Comparison of ENCODE assay signal across 16 cellular contexts in the genomic region with DNA sequence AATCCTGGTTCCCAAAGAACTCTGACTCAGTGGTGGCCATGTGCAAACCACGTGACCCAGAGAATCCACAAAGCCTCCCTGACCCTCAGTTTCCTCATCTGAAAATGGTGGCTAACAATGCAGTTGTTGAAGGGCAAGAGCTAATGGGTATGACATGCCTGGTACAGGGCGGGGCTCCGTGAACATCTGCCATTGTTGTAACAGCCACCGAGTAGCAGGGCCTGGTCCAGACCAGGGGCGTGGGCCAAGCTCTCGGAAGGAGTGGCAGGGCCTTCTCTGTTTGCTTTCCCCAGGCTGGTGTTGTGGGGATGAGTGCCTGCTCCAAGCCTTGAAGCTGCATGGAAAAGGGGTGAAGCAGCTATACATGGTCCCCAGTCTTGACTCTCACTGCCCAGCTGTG. TPM values are rescaled to one million over a fixed set of nuclear protein-coding genes. Genes with fewer than 3 reads are reported as not detected.
DNase-seq lines count a peak whose midpoint lies in the region; ATAC-seq and TF ChIP-seq lines count a peak whose summit lies in the region.
"Had no signal": no experiment of that assay in that cellular context is flagged by ENCODE, and none has a peak within 500 bp of the region (broad histone marks: within the 10 kb centered on the region; RNA-seq: fewer than 3 reads in every experiment).

No MANE protein-coding gene starts in this region.

- H3K27ac ChIP-seq in HCT116 (ENCODE audit: low read depth, low read length): no peak overlapping the region
- H3K27ac ChIP-seq in naive thymus-derived CD4-positive, alpha-beta T cell (ENCODE audit: low read depth, low read length): no peak overlapping the region
- H3K27ac ChIP-seq: 22Rv1, brain microvascular endothelial cell, parathyroid adenoma, tibial nerve had no signal

- BruUV-seq in HCT116 (replicated peaks; lab: Mats Ljungman, UMichigan): no TSS peak

- H3K27me3 Mint-ChIP-seq in activated CD8-positive, alpha-beta T cell treated with anti-CD3 and anti-CD28 coated beads, Interleukin-2, amount 10 ng/mL, durations not matched to agents 7 days and 5 days (ENCODE audit: low read depth): no peaks in the 10 kb centered on the region
- H3K27me3 Mint-ChIP-seq in naive thymus-derived CD4-positive, alpha-beta T cell: no peaks in the 10 kb centered on the region

- H3K36me3 Mint-ChIP-seq in activated CD8-positive, alpha-beta T cell treated with anti-CD3 and anti-CD28 coated beads, Interleukin-2, amount 10 ng/mL, durations not matched to agents 7 days and 5 days (ENCODE audit: low read depth): peaks cover 71% of the 10 kb centered on the region
- H3K36me3 Mint-ChIP-seq in naive thymus-derived CD4-positive, alpha-beta T cell: peaks cover 0 to 24% (median 0%) of the 10 kb centered on the region in 5 donors

- RAD21 ChIA-PET in HCT116 (lab: Charles Lee; ENCODE audit: low non-redundant PET in 1 of 2, low total read pairs in 2 of 2, uncharacterized antibody in 2 of 2, unreplicated experiment in 2 of 2): no interaction called here

- ATAC-seq in HCT116: no peak
- no peak for ATAC-seq in activated CD8-positive, alpha-beta T cell treated with anti-CD3 and anti-CD28 coated beads, Interleukin-2, amount 10 ng/mL, durations not matched to agents 7 days and 5 days
- no peak for ATAC-seq in naive thymus-derived CD4-positive, alpha-beta T cell
- no peak for ATAC-seq in GM21723 (IDR thresholded peaks at IDR 0.05; ENCODE audit: unreplicated experiment)

- DNase-seq in NCI-H748 (lab: John Stamatoyannopoulos, UW; ENCODE audit: unreplicated experiment): peak; percentile 45
- no peak for DNase-seq in NCI-H748 treated with DMSO at 0.1 percent for 48 hours (lab: John Stamatoyannopoulos, UW)
- DNase-seq in HCT116 (ENCODE audit: low read depth, low spot score): no peak
- DNase-seq in activated CD8-positive, alpha-beta T cell treated with anti-CD3 and anti-CD28 coated beads, Interleukin-2, amount 10 ng/mL, durations not matched to agents 7 days and 5 days: no peak
- DNase-seq in naive thymus-derived CD4-positive, alpha-beta T cell: no peak
- DNase-seq in NCI-H446 treated with DMSO at 0.1 percent for 48 hours (lab: John Stamatoyannopoulos, UW): no peak
- no peak for DNase-seq in NOMO-1 treated with dmso at 0.1 percent for 144 hours (lab: John Stamatoyannopoulos, UW; ENCODE audit: unreplicated experiment)
- DNase-seq: activated CD8-positive, alpha-beta memory T cell treated with anti-CD3 and anti-CD28 coated beads, Interleukin-2, amount 50 U/mL, for 48 hours; activated naive CD4-positive, alpha-beta T cell treated with anti-CD3 and anti-CD28 coated beads, Interleukin-2, amount 50 U/mL, for 16 hours; brain microvascular endothelial cell; effector CD8-positive, alpha-beta T cell had no signal

- H3K4me3 Mint-ChIP-seq in activated CD8-positive, alpha-beta T cell treated with anti-CD3 and anti-CD28 coated beads, Interleukin-2, amount 10 ng/mL, durations not matched to agents 7 days and 5 days: no peak overlapping the region
- peak overlapping the region in 2 of 10 donors; percentile 34 to 42 for H3K4me3 Mint-ChIP-seq in naive thymus-derived CD4-positive, alpha-beta T cell

- no peaks in the 10 kb centered on the region for H3K9me2 ChIP-seq in HCT116 (ENCODE audit: insufficient read depth)

- CTCF ChIA-PET in HCT116 (lab: Charles Lee): no interaction called here
- CTCF ChIA-PET in activated CD8-positive, alpha-beta T cell treated with anti-CD3 and anti-CD28 coated beads, Interleukin-2, amount 10 ng/mL, durations not matched to agents 7 days and 5 days (lab: Charles Lee): interaction anchor here (1.2 to 13.6 kb wide), 5 partner anchors 12 to 60 kb away, joined by 3 to 143 read pairs (median 6); a partner anchor contains a TSS
- CTCF ChIA-PET in naive thymus-derived CD4-positive, alpha-beta T cell (lab: Charles Lee): interaction anchor here (1.0 to 1.6 kb wide), 3 partner anchors 15 to 23 kb away, joined by 3 to 5 read pairs (median 5); no protein-coding TSS in a partner anchor

- peak overlapping the region; percentile 18 for H3K4me2 ChIP-seq in HCT116 (ENCODE audit: low read length)
- H3K4me2 ChIP-seq: smooth muscle cell had no signal

- H3K9me3 ChIP-seq in HCT116 (ENCODE audit: control insufficient read depth in 1 of 2, insufficient read depth in 1 of 2, low read depth in 1 of 2, low read length in 2 of 2): no peaks in the 10 kb centered on the region
- H3K9me3 ChIP-seq in naive thymus-derived CD4-positive, alpha-beta T cell (ENCODE audit: control insufficient read depth in 2 of 3, low read length in 3 of 3): no peaks in the 10 kb centered on the region
- H3K9me3 ChIP-seq: tibial nerve had no signal

- TF ChIP-seq CTCF in HCT116 (IDR thresholded peaks at IDR 0.05 in 2 of 3, conservative IDR thresholded peaks at IDR 0.05 in 1 of 3; ENCODE audit: borderline replicate concordance in 1 of 3, insufficient read depth in 1 of 3, low read depth in 2 of 3, low read length in 2 of 3): no peak

- H3K4me1 Mint-ChIP-seq in activated CD8-positive, alpha-beta T cell treated with anti-CD3 and anti-CD28 coated beads, Interleukin-2, amount 10 ng/mL, durations not matched to agents 7 days and 5 days (ENCODE audit: low read depth): peaks cover 95% of the 10 kb centered on the region
- peaks cover 66 to 96% (median 89%) of the 10 kb centered on the region in 7 donors for H3K4me1 Mint-ChIP-seq in naive thymus-derived CD4-positive, alpha-beta T cell

- H3K4me1 ChIP-seq in HCT116 (ENCODE audit: control insufficient read depth in 1 of 2, insufficient read depth in 2 of 2, low read length in 2 of 2): peaks cover 45 to 76% of the 10 kb centered on the region in 2 experiments
- H3K4me1 ChIP-seq in naive thymus-derived CD4-positive, alpha-beta T cell (ENCODE audit: control insufficient read depth in 2 of 2, insufficient read depth in 2 of 2, low read length in 2 of 2): peaks cover 36 to 61% of the 10 kb centered on the region in 2 donors

- POLR2A ChIA-PET in HCT116 (lab: Charles Lee): no interaction called here
- POLR2A ChIA-PET in activated CD8-positive, alpha-beta T cell treated with anti-CD3 and anti-CD28 coated beads, Interleukin-2, amount 10 ng/mL, durations not matched to agents 7 days and 5 days (lab: Charles Lee): no interaction called here
- POLR2A ChIA-PET in naive thymus-derived CD4-positive, alpha-beta T cell (lab: Charles Lee): interaction anchor here (0.6 kb wide), 1 partner anchor 288 kb away, joined by 3 read pairs; no protein-coding TSS in a partner anchor

- no peak for TF ChIP-seq POLR2A in HCT116 (IDR thresholded peaks at IDR 0.05; ENCODE audit: borderline replicate concordance, extremely low read depth, insufficient read depth, insufficient read length)

- H3K27me3 ChIP-seq in HCT116 (ENCODE audit: insufficient read depth, low read length): no peaks in the 10 kb centered on the region
- no peaks in the 10 kb centered on the region for H3K27me3 ChIP-seq in naive thymus-derived CD4-positive, alpha-beta T cell (ENCODE audit: control insufficient read depth in 2 of 2, insufficient read depth in 2 of 2, low read length in 2 of 2)
- H3K27me3 ChIP-seq: brain microvascular endothelial cell, tibial nerve had no signal

- H4K20me1 ChIP-seq in HCT116 (ENCODE audit: insufficient read depth): no peaks in the 10 kb centered on the region; the same call in 1 of the 2 replicates

- no peak overlapping the region for H3K9ac ChIP-seq in HCT116 (ENCODE audit: low read length)
- H3K9ac ChIP-seq: parathyroid adenoma had no signal

- peaks cover 0 to 3% of the 10 kb centered on the region in 2 experiments; a peak in 1 of 4 replicates for H3K36me3 ChIP-seq in HCT116 (ENCODE audit: control insufficient read depth in 1 of 2, insufficient read depth in 2 of 2, low read length in 2 of 2)
- H3K36me3 ChIP-seq in naive thymus-derived CD4-positive, alpha-beta T cell (ENCODE audit: control insufficient read depth in 2 of 3, insufficient read depth in 3 of 3, low read length in 3 of 3): no peaks in the 10 kb centered on the region
- H3K36me3 ChIP-seq: brain microvascular endothelial cell, tibial nerve had no signal

- intact Hi-C loops in HCT116 (cut with micrococcal nuclease): no loop called here
- intact Hi-C loops in naive thymus-derived CD4-positive, alpha-beta T cell (cut with micrococcal nuclease): no loop called here

- H3K4me3 ChIP-seq in HCT116 (replicated peaks in 1 of 2; ENCODE audit: low read depth in 1 of 2, low read length in 2 of 2): no peak overlapping the region
- H3K4me3 ChIP-seq in naive thymus-derived CD4-positive, alpha-beta T cell (ENCODE audit: low read length): no peak overlapping the region
- H3K4me3 ChIP-seq: smooth muscle cell, tibial nerve had no signal

- H2AFZ ChIP-seq in HCT116 (ENCODE audit: low read depth, low read length, poor library complexity, severe bottlenecking): no peak overlapping the region
- H2AFZ ChIP-seq: parathyroid adenoma had no signal

- H3K79me2 ChIP-seq in HCT116 (ENCODE audit: insufficient read depth, low read length): peaks cover 89% of the 10 kb centered on the region

- no peaks in the 10 kb centered on the region for H3K9me3 Mint-ChIP-seq in activated CD8-positive, alpha-beta T cell treated with anti-CD3 and anti-CD28 coated beads, Interleukin-2, amount 10 ng/mL, durations not matched to agents 7 days and 5 days (ENCODE audit: insufficient read depth)
- peaks cover 0 to 2% (median 0%) of the 10 kb centered on the region in 11 donors for H3K9me3 Mint-ChIP-seq in naive thymus-derived CD4-positive, alpha-beta T cell

- no peak for TF ChIP-seq RAD21 in HCT116 (IDR thresholded peaks at IDR 0.05; ENCODE audit: low read depth)

- H3K27ac Mint-ChIP-seq in activated CD8-positive, alpha-beta T cell treated with anti-CD3 and anti-CD28 coated beads, Interleukin-2, amount 10 ng/mL, durations not matched to agents 7 days and 5 days: peak overlapping the region; percentile 30
- H3K27ac Mint-ChIP-seq in naive thymus-derived CD4-positive, alpha-beta T cell: peak overlapping the region in 7 of 9 donors; percentile 20 to 72 (median 39)

RNA-seq across cellular contexts. Expression of a gene that starts 13.4 kb away (rescaled TPM):
- total RNA-seq in HCT116 (2021; ENCODE audit: unreplicated experiment): 87.3 TPM
- 79.5 and 97.2 TPM in 2 replicates for polyA plus RNA-seq in HCT116 (2012)
- total RNA-seq in activated CD8-positive, alpha-beta T cell treated with anti-CD3 and anti-CD28 coated beads, Interleukin-2, amount 10 ng/mL, durations not matched to agents 7 days and 5 days: 100 to 1,000 TPM; 224 to 225 TPM
- total RNA-seq in naive thymus-derived CD4-positive, alpha-beta T cell: 100 to 1,000 TPM in 1 of 5 experiments, 10 to 100 TPM in 4; 26.7 to 196 (median 37.7) TPM
- 10 to 100 TPM; 53.4 to 54.1 TPM for polyA plus RNA-seq in naive thymus-derived CD4-positive, alpha-beta T cell

RNA-seq across cellular contexts. Expression of a gene that starts 18.8 kb away (rescaled TPM):
- 4.5 TPM for total RNA-seq in HCT116 (2021; ENCODE audit: unreplicated experiment)
- 5.0 and 5.1 TPM in 2 replicates for polyA plus RNA-seq in HCT116 (2012)
- total RNA-seq in activated CD8-positive, alpha-beta T cell treated with anti-CD3 and anti-CD28 coated beads, Interleukin-2, amount 10 ng/mL, durations not matched to agents 7 days and 5 days: 100 to 1,000 TPM; 380 to 394 TPM
- total RNA-seq in naive thymus-derived CD4-positive, alpha-beta T cell: 100 to 1,000 TPM in 1 of 5 experiments, 10 to 100 TPM in 4; 10.9 to 486 (median 28.5) TPM
- 100 to 1,000 TPM; 134 to 150 TPM for polyA plus RNA-seq in naive thymus-derived CD4-positive, alpha-beta T cell

RNA-seq across cellular contexts. Expression of a gene that starts 44.3 kb away (rescaled TPM):
- 4.2 TPM for total RNA-seq in HCT116 (2021; ENCODE audit: unreplicated experiment)
- 3.2 and 3.5 TPM in 2 replicates for polyA plus RNA-seq in HCT116 (2012)
- 1 to 10 TPM; 3.2 to 3.4 TPM for total RNA-seq in activated CD8-positive, alpha-beta T cell treated with anti-CD3 and anti-CD28 coated beads, Interleukin-2, amount 10 ng/mL, durations not matched to agents 7 days and 5 days
- total RNA-seq in naive thymus-derived CD4-positive, alpha-beta T cell: 1 to 10 TPM; 1.5 to 2.9 (median 1.9) TPM
- under 1 TPM; 0.19 to 0.26 TPM for polyA plus RNA-seq in naive thymus-derived CD4-positive, alpha-beta T cell
